ENCODE assay signal across 17 cellular contexts in the genomic region with DNA sequence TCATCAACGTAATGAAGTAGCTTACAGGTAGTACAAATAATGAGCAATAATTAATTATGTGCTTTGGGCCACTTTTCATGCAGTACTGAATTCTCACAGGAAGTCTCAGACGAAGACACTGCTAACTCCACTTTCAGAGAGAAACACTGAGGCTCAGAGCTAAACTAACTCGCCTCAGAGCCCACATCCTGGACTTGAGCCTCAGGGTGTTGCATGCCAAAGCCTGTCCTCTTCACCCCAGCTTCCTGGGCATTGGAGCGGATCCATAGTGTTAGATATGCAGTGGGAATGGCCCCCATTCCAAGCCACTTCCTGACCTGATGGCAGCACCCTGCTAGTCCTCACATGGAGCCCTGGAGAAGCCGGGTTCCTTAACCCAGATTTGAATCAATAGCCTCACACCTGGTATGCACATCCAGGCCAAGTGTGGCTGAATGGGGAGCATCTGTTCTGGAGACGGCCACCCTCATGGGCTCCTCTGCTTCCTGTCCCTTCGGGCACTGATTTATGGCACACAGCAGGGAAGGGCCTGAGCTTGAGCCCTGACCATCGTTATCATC.
"Had no signal": no experiment of that assay in that cellular context is flagged by ENCODE, and none has a peak within 500 bp of the region (broad histone marks: within the 10 kb centered on the region; RNA-seq: fewer than 3 reads in every experiment).

No MANE protein-coding gene starts in this region.

- H3K4me3 ChIP-seq: ascending aorta, gastrocnemius medialis, smooth muscle cell, tibial artery had no signal

- H3K4me3 Mint-ChIP-seq: activated naive CD8-positive, alpha-beta T cell treated with anti-CD3 and anti-CD28 coated beads for 36 hours; activated T-cell treated with anti-CD3 and anti-CD28 coated beads, Interleukin-2, amount 50 U/mL, for 72 hours; naive B cell had no signal

- H3K9me3 ChIP-seq: ascending aorta, gastrocnemius medialis, neutrophil, tibial artery had no signal

- H3K27me3 ChIP-seq: ascending aorta, gastrocnemius medialis, neutrophil, tibial artery had no signal

- DNase-seq: activated CD4-positive, alpha-beta T cell treated with anti-CD3 and anti-CD28 coated beads, Interleukin-2, amount 50 U/mL, for 48 hours; activated CD4-positive, CD25-positive, alpha-beta regulatory T cell treated with anti-CD3 and anti-CD28 coated beads, Interleukin-2, amount 50 U/mL, for 72 hours; activated CD8-positive, alpha-beta memory T cell treated with anti-CD3 and anti-CD28 coated beads, Interleukin-2, amount 50 U/mL, for 4 hours; activated gamma-delta T cell treated with Interleukin-2 at 50 U/mL for 16 hours; activated naive CD8-positive, alpha-beta T cell treated with anti-CD3 and anti-CD28 coated beads for 36 hours; activated T-cell treated with anti-CD3 and anti-CD28 coated beads, Interleukin-2, amount 50 U/mL, for 72 hours; effector CD4-positive, alpha-beta T cell; gastrocnemius medialis; kidney; midbrain; naive B cell; right cardiac atrium; T-helper 9 cell; tibial artery had no signal

- ATAC-seq: activated T-cell treated with anti-CD3 and anti-CD28 coated beads, Interleukin-2, amount 50 U/mL, for 72 hours; gastrocnemius medialis; right cardiac atrium had no signal

- H3K4me2 ChIP-seq: smooth muscle cell had no signal

- H3K27me3 Mint-ChIP-seq: activated naive CD8-positive, alpha-beta T cell treated with anti-CD3 and anti-CD28 coated beads for 36 hours had no signal

- H3K27ac Mint-ChIP-seq: activated naive CD8-positive, alpha-beta T cell treated with anti-CD3 and anti-CD28 coated beads for 36 hours; activated T-cell treated with anti-CD3 and anti-CD28 coated beads, Interleukin-2, amount 50 U/mL, for 72 hours; naive B cell had no signal

- H3K36me3 Mint-ChIP-seq: activated naive CD8-positive, alpha-beta T cell treated with anti-CD3 and anti-CD28 coated beads for 36 hours; naive B cell had no signal

- H3K4me1 Mint-ChIP-seq: activated naive CD8-positive, alpha-beta T cell treated with anti-CD3 and anti-CD28 coated beads for 36 hours; naive B cell had no signal

- H3K27ac ChIP-seq: ascending aorta, gastrocnemius medialis, neutrophil had no signal

- H3K36me3 ChIP-seq: ascending aorta, gastrocnemius medialis, neutrophil, tibial artery had no signal
